Comparison of ENCODE assay signal across 15 cellular contexts in genomic region chr15:39188930-39189329, GRCh38.
DNase-seq lines count a peak whose midpoint lies in the region; ATAC-seq and TF ChIP-seq lines count a peak whose summit lies in the region.
"Had no signal": no experiment of that assay in that cellular context is flagged by ENCODE, and none has a peak within 500 bp of the region (broad histone marks: within the 10 kb centered on the region; RNA-seq: fewer than 3 reads in every experiment).

No MANE protein-coding gene starts in this region.

- H2AK5ac ChIP-seq in IMR-90 (ENCODE audit: low read depth, low read length) = peak overlapping the region; percentile 86

- H3K27ac ChIP-seq in IMR-90 (ENCODE audit: insufficient read depth, low read length) (peak overlapping the region; percentile 45; the same call in 1 of the 2 replicates), body of pancreas (no peak overlapping the region)
- H3K27ac ChIP-seq: neural progenitor cell had no signal

- H3K4me1 Mint-ChIP-seq in glutamatergic neuron (ENCODE audit: low read depth, unreplicated experiment) = no peaks in the 10 kb centered on the region
- H3K4me1 Mint-ChIP-seq: neural progenitor cell had no signal

- H3K4me2 ChIP-seq in IMR-90 (ENCODE audit: low read depth, low read length) = peak overlapping the region; percentile 46; the same call in 1 of the 2 replicates
- H3K4me2 ChIP-seq: GM23338, neural progenitor cell had no signal

- BruUV-seq in IMR-90 (replicated peaks; lab: Mats Ljungman, UMichigan) = no TSS peak

- H2BK20ac ChIP-seq in IMR-90 (ENCODE audit: low read depth, low read length) = peak overlapping the region; percentile 67

- peak overlapping the region; percentile 84 for H4K91ac ChIP-seq in IMR-90 (ENCODE audit: insufficient read depth, low read depth, low read length)

- no peak; the same call in 1 of the 2 replicates for ATAC-seq in IMR-90 (ENCODE audit: low read depth)
- peak; percentile 68 for ATAC-seq in body of pancreas
- ATAC-seq in GM19023 (IDR thresholded peaks at IDR 0.05; ENCODE audit: unreplicated experiment) = no peak
- no peak for ATAC-seq in GM18867 (IDR thresholded peaks at IDR 0.05; ENCODE audit: unreplicated experiment)
- ATAC-seq: GM23338 had no signal

- dilution Hi-C loops in IMR-90 (cut with HindIII; ENCODE audit: low sequenced_read_pairs, unreplicated experiment) = no loop called here

- H3K36me3 ChIP-seq in IMR-90 (ENCODE audit: control insufficient read depth, insufficient read depth, low read length) = no peaks in the 10 kb centered on the region
- no peaks in the 10 kb centered on the region for H3K36me3 ChIP-seq in body of pancreas (replicated peaks in 1 of 2; ENCODE audit: insufficient read depth in 1 of 2, low read depth in 2 of 2)
- H3K36me3 ChIP-seq: neural progenitor cell had no signal

- WGBS in IMR-90 (ENCODE audit: extremely low coverage in 2 of 2, insufficient read length in 1 of 2), 2 experiments = 83% methylated on average over 1 of the region's 3 CpGs; no CpG with 5 or more reads in 1 of the 2 experiments
- WGBS in body of pancreas, 2 donors = 62% methylated on average over 3 of the region's 3 CpGs

- peaks cover 14% of the 10 kb centered on the region for H3K9me1 ChIP-seq in IMR-90 (ENCODE audit: insufficient read depth, low read length)

- peaks cover 2% of the 10 kb centered on the region for H3K27me3 Mint-ChIP-seq in glutamatergic neuron (ENCODE audit: unreplicated experiment)

- H3K79me1 ChIP-seq in IMR-90 (ENCODE audit: low read depth in 1 of 2, low read length in 2 of 2) = peaks cover 5 to 21% of the 10 kb centered on the region in 2 experiments; a peak in 3 of 4 replicates

- no peak overlapping the region for H3K4me3 Mint-ChIP-seq in glutamatergic neuron (ENCODE audit: unreplicated experiment)
- H3K4me3 Mint-ChIP-seq: GM23338, neural progenitor cell had no signal

- no peaks in the 10 kb centered on the region for H4K20me1 ChIP-seq in IMR-90 (ENCODE audit: insufficient read depth, low read length)

- H2BK120ac ChIP-seq in IMR-90 (ENCODE audit: low read depth, low read length) = peak overlapping the region; percentile 88

- peak overlapping the region; percentile 88; the same call in 1 of the 3 replicates for H2BK15ac ChIP-seq in IMR-90 (ENCODE audit: low read depth, low read length)

- peak overlapping the region; percentile 5 to 81 for H4K8ac ChIP-seq in IMR-90 (ENCODE audit: low read depth in 2 of 2, low read length in 2 of 2)

- no peak overlapping the region for H3K56ac ChIP-seq in IMR-90 (ENCODE audit: extremely low read depth, insufficient read depth, low read length)

- H3K4me1 ChIP-seq in IMR-90 (ENCODE audit: control insufficient read depth, insufficient read depth, low read length) = peaks cover 23% of the 10 kb centered on the region
- H3K4me1 ChIP-seq in body of pancreas = peaks cover 10% of the 10 kb centered on the region
- H3K4me1 ChIP-seq: neural progenitor cell had no signal

- TF ChIP-seq POLR2A in IMR-90 (IDR thresholded peaks at IDR 0.05; ENCODE audit: low read depth, low read length) (no peak), body of pancreas (IDR thresholded peaks at IDR 0.05) (no peak)

- no peaks in the 10 kb centered on the region for H3K9me3 Mint-ChIP-seq in glutamatergic neuron (ENCODE audit: unreplicated experiment)
- H3K9me3 Mint-ChIP-seq: GM23338 had no signal

- in situ Hi-C loops in IMR-90 (cut with MboI; ENCODE audit: low sequenced_read_pairs) = no loop called here

- H2BK5ac ChIP-seq in IMR-90 (ENCODE audit: low read depth, low read length, poor library complexity, severe bottlenecking) = peak overlapping the region; percentile 94

- intact Hi-C loops in IMR-90 (cut with micrococcal nuclease) = no loop called here
- intact Hi-C loops in body of pancreas (cut with DNase I) = no loop called here

- peak overlapping the region; percentile 69 for H3K4ac ChIP-seq in IMR-90 (ENCODE audit: low read depth, low read length)

- peak overlapping the region; percentile 96 for H3K18ac ChIP-seq in IMR-90 (ENCODE audit: low read depth, low read length)

- peak overlapping the region; percentile 73; the same call in 1 of the 2 replicates for H3K14ac ChIP-seq in IMR-90 (replicated peaks; ENCODE audit: low read depth, low read length)

- TF ChIP-seq CTCF in IMR-90 (conservative IDR thresholded peaks at IDR 0.05; ENCODE audit: low read depth, low read length) (no peak), body of pancreas (IDR thresholded peaks at IDR 0.05) (peak in 1 of 7 experiments; percentile 1), glutamatergic neuron (IDR thresholded peaks at IDR 0.05; ENCODE audit: partially characterized antibody, unreplicated experiment) (no peak)

- H4K5ac ChIP-seq in IMR-90 (ENCODE audit: low read depth, low read length) = peak overlapping the region; percentile 90

- no peak overlapping the region for H3K27ac Mint-ChIP-seq in glutamatergic neuron (ENCODE audit: unreplicated experiment)
- H3K27ac Mint-ChIP-seq: GM23338, neural progenitor cell had no signal

- TF ChIP-seq RAD21 in IMR-90 (IDR thresholded peaks at IDR 0.05; ENCODE audit: low read length) = no peak

- H2AFZ ChIP-seq in IMR-90 (replicated peaks; ENCODE audit: low read length, poor library complexity) = no peak overlapping the region
- H2AFZ ChIP-seq: GM23338, neural progenitor cell had no signal

- H3K36me3 Mint-ChIP-seq in glutamatergic neuron (ENCODE audit: unreplicated experiment) = no peaks in the 10 kb centered on the region
- H3K36me3 Mint-ChIP-seq: neural progenitor cell had no signal

- H3K9me3 ChIP-seq in IMR-90 (ENCODE audit: control insufficient read depth, insufficient read depth, low read length) (no peaks in the 10 kb centered on the region), body of pancreas (no peaks in the 10 kb centered on the region)

- POLR2A ChIA-PET in IMR-90 (lab: Charles Lee; ENCODE audit: unreplicated experiment) = interaction anchor here (1.1 kb wide), 1 partner anchor 392 kb away, joined by 3 read pairs; the partner anchor contains the start of gene THBS1

- H2AK9ac ChIP-seq in IMR-90 (replicated peaks; ENCODE audit: low read depth, low read length, poor library complexity) = no peak overlapping the region

- H3K27me3 ChIP-seq in IMR-90 (ENCODE audit: control insufficient read depth, insufficient read depth, low read length) (no peaks in the 10 kb centered on the region), body of pancreas (no peaks in the 10 kb centered on the region)
- H3K27me3 ChIP-seq: neural progenitor cell had no signal

- DNase-seq in A172 (ENCODE audit: low spot score) (peak; percentile 81), IMR-90 (peak; percentile 89), body of pancreas (peak in 2 of 4 donors; percentile 15 to 39), iris pigment epithelial cell (ENCODE audit: low read depth) (peak; percentile 97), GM19240 (ENCODE audit: insufficient read length, low spot score) (no peak), glutamatergic neuron (no peak)
- DNase-seq: activated CD4-positive, alpha-beta T cell treated with anti-CD3 and anti-CD28 coated beads for 4 hours; activated effector memory CD4-positive, alpha-beta T cell treated with Interleukin-2 at 50 U/mL for 16 hours; NCI-H446; SHP77 treated with DMSO at 0.1 percent for 48 hours; stimulated activated naive CD4-positive, alpha-beta T cell treated with Interleukin-2 at 50 U/mL for 16 hours had no signal

- H3K4me3 ChIP-seq in IMR-90 (ENCODE audit: insufficient read depth, low read depth, low read length) (no peak overlapping the region), body of pancreas (no peak overlapping the region)
- H3K4me3 ChIP-seq: GM23338, neural progenitor cell had no signal

- CTCF ChIA-PET in IMR-90 (lab: Yijun Ruan, JAX) = interaction anchor here (0.5 to 1.8 kb wide), 3 partner anchors 17 to 90 kb away, joined by 3 to 6 read pairs (median 5); no protein-coding TSS in a partner anchor

- peak overlapping the region; percentile 74 for H3K23ac ChIP-seq in IMR-90 (ENCODE audit: low read depth, low read length)

- no peak overlapping the region for H3K9ac ChIP-seq in IMR-90 (ENCODE audit: low read depth, low read length)
- H3K9ac ChIP-seq: neural progenitor cell had no signal

TF ChIP-seq in IMR-90, 13 proteins besides CTCF, POLR2A, EP300 and RAD21:
- TF ChIP-seq FOS (IDR thresholded peaks at IDR 0.05; ENCODE audit: low read depth, low read length) (peak; percentile 50; the same call in 1 of the 2 replicates), CEBPB (IDR thresholded peaks at IDR 0.05; ENCODE audit: low read depth, low read length) (peak; percentile 95), CHD1 (IDR thresholded peaks at IDR 0.05; ENCODE audit: low read depth, low read length) (no peak), RCOR1 (IDR thresholded peaks at IDR 0.05; ENCODE audit: insufficient replicate concordance, low read length) (no peak)

Comparison
In these comparisons a context has a peak if more than half of its experiments do, and no peak if none do; other contexts are left out.
1. DNase-seq: peak in A172 (single experiment), IMR-90 (single experiment) and iris pigment epithelial cell (single experiment); none in GM19240 (single experiment) and glutamatergic neuron (single experiment).